ENCODE assay signal across 10 cellular contexts in the genomic region with DNA sequence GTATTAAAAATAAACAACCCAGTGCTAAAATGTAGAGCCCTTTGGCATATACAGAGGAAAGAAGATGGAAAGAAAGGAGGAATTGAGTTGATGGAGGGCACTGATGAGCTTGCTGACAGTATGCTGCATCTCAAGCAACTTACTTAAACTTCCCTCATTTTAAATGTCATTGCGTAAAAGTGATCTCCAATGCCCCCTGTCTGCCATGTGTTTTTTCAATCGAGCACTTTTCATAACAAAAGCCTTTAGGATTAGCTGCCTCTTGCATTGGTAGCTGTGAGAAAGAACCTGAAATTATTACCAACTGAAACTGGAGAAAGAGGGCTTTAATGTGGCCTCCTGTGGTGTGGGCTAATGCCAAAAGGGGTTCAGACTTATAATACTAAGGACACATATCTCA.
DNase-seq lines count a peak whose midpoint lies in the region; ATAC-seq and TF ChIP-seq lines count a peak whose summit lies in the region.
"Had no signal": no experiment of that assay in that cellular context is flagged by ENCODE, and none has a peak within 500 bp of the region (broad histone marks: within the 10 kb centered on the region; RNA-seq: fewer than 3 reads in every experiment).

No MANE protein-coding gene starts in this region.

- no peak overlapping the region for H3K9ac ChIP-seq in HUES48 (ENCODE audit: low read depth, low read length)

- intact Hi-C loops in lower lobe of right lung (cut with DNase I) (no loop called here), ovary (cut with DNase I) (no loop called here)

- DNase-seq in lower lobe of right lung, result no peak
- no peak for DNase-seq in epidermal melanocyte (ENCODE audit: insufficient read length, low spot score)
- no peak for DNase-seq in ovary
- DNase-seq: transverse colon had no signal

- TF ChIP-seq POLR2A in ovary (IDR thresholded peaks at IDR 0.05), result no peak

- ATAC-seq in lower lobe of right lung, result no peak
- ATAC-seq in GM18861 (IDR thresholded peaks at IDR 0.05; ENCODE audit: unreplicated experiment), result no peak
- ATAC-seq in GM18870 (IDR thresholded peaks at IDR 0.05; ENCODE audit: unreplicated experiment), result no peak

- TF ChIP-seq CTCF in C4-2B (conservative IDR thresholded peaks at IDR 0.05) (peak; percentile 22; the same call in 1 of the 2 replicates), VCaP (conservative IDR thresholded peaks at IDR 0.05) (peak; percentile 31; the same call in 1 of the 2 replicates), lower lobe of right lung (IDR thresholded peaks at IDR 0.05) (peak; percentile 14), ovary (IDR thresholded peaks at IDR 0.05) (no peak)

- H3K4me3 ChIP-seq in HUES48 (ENCODE audit: low read depth, low read length) (no peak overlapping the region), lower lobe of right lung (no peak overlapping the region), ovary (no peak overlapping the region)
- H3K4me3 ChIP-seq: SJCRH30, transverse colon had no signal

- 34 to 41% (median 40%) methylated on average over 2 of the region's 2 CpGs for WGBS in ovary, 3 donors

- H3K9me3 ChIP-seq in HUES48 (ENCODE audit: control insufficient read depth, insufficient read depth, low read length) (no peaks in the 10 kb centered on the region), lower lobe of right lung (no peaks in the 10 kb centered on the region), ovary (no peaks in the 10 kb centered on the region)
- H3K9me3 ChIP-seq: SJCRH30, transverse colon had no signal

- H3K4me1 ChIP-seq in HUES48 (ENCODE audit: control insufficient read depth, insufficient read depth, low read length), result peaks cover 25% of the 10 kb centered on the region
- no peaks in the 10 kb centered on the region for H3K4me1 ChIP-seq in lower lobe of right lung
- no peaks in the 10 kb centered on the region for H3K4me1 ChIP-seq in ovary (ENCODE audit: insufficient read depth)
- H3K4me1 ChIP-seq: SJCRH30, transverse colon had no signal

- no peak for TF ChIP-seq EP300 in ovary (IDR thresholded peaks at IDR 0.05)

- H3K27me3 ChIP-seq in HUES48 (ENCODE audit: control insufficient read depth, insufficient read depth, low read length) (no peaks in the 10 kb centered on the region), lower lobe of right lung (ENCODE audit: low read depth) (no peaks in the 10 kb centered on the region), ovary (no peaks in the 10 kb centered on the region)
- H3K27me3 ChIP-seq: SJCRH30, transverse colon had no signal

- no peaks in the 10 kb centered on the region for H3K36me3 ChIP-seq in HUES48 (ENCODE audit: control insufficient read depth, insufficient read depth, low read length)
- H3K36me3 ChIP-seq in lower lobe of right lung, result no peaks in the 10 kb centered on the region
- H3K36me3 ChIP-seq in ovary, result no peaks in the 10 kb centered on the region
- H3K36me3 ChIP-seq: SJCRH30, transverse colon had no signal

- H3K27ac ChIP-seq in C4-2B (no peak overlapping the region), HUES48 (ENCODE audit: low read depth, low read length) (peak overlapping the region; percentile 14), VCaP (no peak overlapping the region), lower lobe of right lung (no peak overlapping the region), ovary (no peak overlapping the region)
- H3K27ac ChIP-seq: SJCRH30, transverse colon had no signal

Comparison
In these comparisons a context has a peak if more than half of its experiments do, and no peak if none do; other contexts are left out.
1. CTCF ChIP-seq: peak in C4-2B (single experiment), VCaP (single experiment) and lower lobe of right lung (single experiment); none in ovary (0 of 3).